Comparison of ENCODE assay signal across 9 cellular contexts in genomic region chr9:79256691-79257213, GRCh38.
DNase-seq lines count a peak whose midpoint lies in the region; ATAC-seq and TF ChIP-seq lines count a peak whose summit lies in the region.
"Had no signal": no experiment of that assay in that cellular context is flagged by ENCODE, and none has a peak within 500 bp of the region (broad histone marks: within the 10 kb centered on the region; RNA-seq: fewer than 3 reads in every experiment).

No MANE protein-coding gene starts in this region.

- peak; percentile 7 for TF ChIP-seq CTCF in chondrocyte (IDR thresholded peaks at IDR 0.05)
- no peak for TF ChIP-seq CTCF in neural progenitor cell (IDR thresholded peaks at IDR 0.05)

- no peaks in the 10 kb centered on the region for H3K9me3 ChIP-seq in neural progenitor cell (ENCODE audit: low read depth)

- no peak overlapping the region for H3K9ac ChIP-seq in neural progenitor cell

- no peak overlapping the region for H3K27ac ChIP-seq in neural progenitor cell

- no peaks in the 10 kb centered on the region for H3K79me2 ChIP-seq in neural progenitor cell (ENCODE audit: low read depth)

- H3K4me1 Mint-ChIP-seq in chondrocyte (ENCODE audit: low read depth) (no peaks in the 10 kb centered on the region), neural progenitor cell (peaks cover 12% of the 10 kb centered on the region)
- no peaks in the 10 kb centered on the region for H3K4me1 Mint-ChIP-seq in activated naive CD8-positive, alpha-beta T cell treated with anti-CD3 and anti-CD28 coated beads for 36 hours

- no peak overlapping the region for H3K27ac Mint-ChIP-seq in chondrocyte (ENCODE audit: unreplicated experiment)
- no peak overlapping the region for H3K27ac Mint-ChIP-seq in neural progenitor cell
- H3K27ac Mint-ChIP-seq in activated naive CD8-positive, alpha-beta T cell treated with anti-CD3 and anti-CD28 coated beads for 36 hours, result no peak overlapping the region

- H3K36me3 Mint-ChIP-seq in chondrocyte (ENCODE audit: low read depth) (no peaks in the 10 kb centered on the region), neural progenitor cell (no peaks in the 10 kb centered on the region)
- H3K36me3 Mint-ChIP-seq in activated naive CD8-positive, alpha-beta T cell treated with anti-CD3 and anti-CD28 coated beads for 36 hours, result no peaks in the 10 kb centered on the region

- peaks cover 37% of the 10 kb centered on the region for H3F3A ChIP-seq in neural progenitor cell (ENCODE audit: low read depth)

- no peak overlapping the region for H2AFZ ChIP-seq in neural progenitor cell (replicated peaks)

- DNase-seq in COLO668 (lab: John Stamatoyannopoulos, UW; ENCODE audit: unreplicated experiment) (peak; percentile 71), NCI-H1694 treated with DMSO at 0.1 percent for 48 hours (lab: John Stamatoyannopoulos, UW) (peak; percentile 94), chondrocyte (ENCODE audit: low spot score) (no peak), neural progenitor cell (ENCODE audit: low spot score) (peak; percentile 82)
- no peak for DNase-seq in activated naive CD8-positive, alpha-beta T cell treated with anti-CD3 and anti-CD28 coated beads for 36 hours
- DNase-seq: central memory CD4-positive, alpha-beta T cell had no signal

- H4K20me1 ChIP-seq in neural progenitor cell (ENCODE audit: low read depth), result no peaks in the 10 kb centered on the region

- peaks cover 44% of the 10 kb centered on the region for H3K4me1 ChIP-seq in neural progenitor cell

- H3K27me3 ChIP-seq in neural progenitor cell, result no peaks in the 10 kb centered on the region

- H3K4me2 ChIP-seq in neural progenitor cell, result peak overlapping the region; percentile 32

- no peaks in the 10 kb centered on the region for H3K36me3 ChIP-seq in neural progenitor cell

- ATAC-seq in GM18517 (IDR thresholded peaks at IDR 0.05; ENCODE audit: unreplicated experiment) (no peak), HG03565 (IDR thresholded peaks at IDR 0.05; ENCODE audit: unreplicated experiment) (no peak), HG03280 (IDR thresholded peaks at IDR 0.05; ENCODE audit: unreplicated experiment) (no peak)

- no peak overlapping the region for H3K4me3 ChIP-seq in neural progenitor cell

- H3K9me3 Mint-ChIP-seq in chondrocyte (ENCODE audit: low read depth) (no peaks in the 10 kb centered on the region), neural progenitor cell (peaks cover 13% of the 10 kb centered on the region)
- H3K9me3 Mint-ChIP-seq in activated naive CD8-positive, alpha-beta T cell treated with anti-CD3 and anti-CD28 coated beads for 36 hours, result no peaks in the 10 kb centered on the region

- H3K4me3 Mint-ChIP-seq in chondrocyte (ENCODE audit: unreplicated experiment) (no peak overlapping the region), neural progenitor cell (no peak overlapping the region)
- no peak overlapping the region for H3K4me3 Mint-ChIP-seq in activated naive CD8-positive, alpha-beta T cell treated with anti-CD3 and anti-CD28 coated beads for 36 hours

- no peaks in the 10 kb centered on the region for H3K27me3 Mint-ChIP-seq in chondrocyte (ENCODE audit: low read depth)
- peaks cover 14% of the 10 kb centered on the region for H3K27me3 Mint-ChIP-seq in neural progenitor cell (ENCODE audit: insufficient read depth, low read depth)
- H3K27me3 Mint-ChIP-seq in activated naive CD8-positive, alpha-beta T cell treated with anti-CD3 and anti-CD28 coated beads for 36 hours, result peaks cover 24% of the 10 kb centered on the region

Comparison
In these comparisons a context has a peak if more than half of its experiments do, and no peak if none do; other contexts are left out.
1. DNase-seq: peak in COLO668 (single experiment), NCI-H1694 treated with DMSO at 0.1 percent for 48 hours (single experiment) and neural progenitor cell (single experiment); none in chondrocyte (single experiment) and activated naive CD8-positive, alpha-beta T cell treated with anti-CD3 and anti-CD28 coated beads for 36 hours (single experiment).